Comparison of ENCODE assay signal across 8 cellular contexts in genomic region chr14:60092516-60092915, GRCh38. TPM values are rescaled to one million over a fixed set of nuclear protein-coding genes. Genes with fewer than 3 reads are reported as not detected.
DNase-seq lines count a peak whose midpoint lies in the region; ATAC-seq, FAIRE-seq and TF ChIP-seq lines count a peak whose summit lies in the region.

No MANE protein-coding gene starts in this region.

- no peaks in the 10 kb centered on the region for H3K9me3 ChIP-seq in CD4-positive, alpha-beta memory T cell (ENCODE audit: control insufficient read depth in 1 of 2, low read length in 2 of 2)
- H3K9me3 ChIP-seq in SK-N-SH (no peaks in the 10 kb centered on the region), colonic mucosa (no peaks in the 10 kb centered on the region), HepG2 (ENCODE audit: low read length) (no peaks in the 10 kb centered on the region)

- WGBS in SK-N-SH (ENCODE audit: low lambda C conversion rate), result 2% methylated on average over 14 of the region's 14 CpGs
- 1% methylated on average over 14 of the region's 14 CpGs for WGBS in HepG2 (ENCODE audit: low lambda C conversion rate)

- peaks cover 10% of the 10 kb centered on the region for H3F3A ChIP-seq in SK-N-SH (replicated peaks; ENCODE audit: insufficient read depth)

- CTCF ChIA-PET in CD4-positive, alpha-beta memory T cell (lab: Charles Lee; ENCODE audit: partially characterized antibody), result interaction anchor here (0.7 to 1.7 kb wide), 3 partner anchors 55 to 75 kb away, joined by 3 to 7 read pairs (median 3); partner anchors contain the start of gene DHRS7
- CTCF ChIA-PET in SK-N-SH (lab: Yijun Ruan, JAX) (interaction anchor here (1.2 to 2.3 kb wide), 2 partner anchors 92 to 128 kb away, joined by 6 to 8 read pairs; no protein-coding TSS in a partner anchor), HepG2 (lab: Yijun Ruan, JAX; ENCODE audit: low intra/inter-chr PET ratio, low total read pairs) (no interaction called here)

- intact Hi-C loops in CD4-positive, alpha-beta memory T cell (cut with micrococcal nuclease), result loop anchor here (2.0 kb wide), 1 partner anchor 60 kb away; no protein-coding TSS in a partner anchor
- intact Hi-C loops in colonic mucosa (cut with DNase I), result loop anchor here (10.0 kb wide), 1 partner anchor 72 kb away; the partner anchor contains the start of gene DHRS7
- intact Hi-C loops in HepG2 (cut with micrococcal nuclease; ENCODE audit: unreplicated experiment), result loop anchor here (2.0 kb wide), 1 partner anchor 156 kb away; the partner anchor contains the start of gene PPM1A

- no peaks in the 10 kb centered on the region for H3K9me2 ChIP-seq in SK-N-SH

- H3K4me2 ChIP-seq in SK-N-SH (peak overlapping the region; percentile 75), HepG2 (ENCODE audit: low read depth, low read length) (peak overlapping the region; percentile 93)

- ATAC-seq in HG03354 (IDR thresholded peaks at IDR 0.05; ENCODE audit: poor library complexity, severe bottlenecking, unreplicated experiment) (peak; percentile 15), HepG2 (peak; percentile 48), HG03095 (IDR thresholded peaks at IDR 0.05; ENCODE audit: unreplicated experiment) (no peak), HG02610 (IDR thresholded peaks at IDR 0.05; ENCODE audit: unreplicated experiment) (no peak)

- no peaks in the 10 kb centered on the region for H3K27me3 Mint-ChIP-seq in CD4-positive, alpha-beta memory T cell

- no peaks in the 10 kb centered on the region for H3K27me3 ChIP-seq in CD4-positive, alpha-beta memory T cell (ENCODE audit: insufficient read depth, low read length)
- H3K27me3 ChIP-seq in SK-N-SH (ENCODE audit: insufficient read depth) (no peaks in the 10 kb centered on the region), colonic mucosa (no peaks in the 10 kb centered on the region), HepG2 (ENCODE audit: control insufficient read depth in 1 of 2, insufficient read depth in 2 of 2, low read length in 2 of 2) (peaks cover 0 to 3% of the 10 kb centered on the region in 2 experiments; a peak in 1 of 5 replicates)

- TSS peak; percentile 60 for BruUV-seq in HepG2 (replicated peaks; lab: Mats Ljungman, UMichigan)

- peaks cover 34% of the 10 kb centered on the region for H3K4me1 ChIP-seq in CD4-positive, alpha-beta memory T cell (ENCODE audit: insufficient read depth, low read length)
- H3K4me1 ChIP-seq in SK-N-SH (ENCODE audit: control insufficient read depth in 1 of 2, insufficient read depth in 2 of 2, low read depth in 1 of 2, low read length in 1 of 2) (peaks cover 4 to 24% of the 10 kb centered on the region in 2 experiments; a peak in 3 of 4 replicates), colonic mucosa (peaks cover 4% of the 10 kb centered on the region), HepG2 (ENCODE audit: insufficient read depth, low read length) (peaks cover 33% of the 10 kb centered on the region)

- H2AFZ ChIP-seq in SK-N-SH (ENCODE audit: low read depth), result peak overlapping the region; percentile 59
- H2AFZ ChIP-seq in HepG2 (ENCODE audit: low read length), result peak overlapping the region; percentile 61

- H3K27ac ChIP-seq in CD4-positive, alpha-beta memory T cell (ENCODE audit: low read depth, low read length), result peak overlapping the region; percentile 99
- peak overlapping the region; percentile 99 for H3K27ac ChIP-seq in SK-N-SH (ENCODE audit: low read depth in 2 of 2, low read length in 1 of 2)
- H3K27ac ChIP-seq in colonic mucosa, result peak overlapping the region; percentile 99
- peak overlapping the region; percentile 98 for H3K27ac ChIP-seq in HepG2 (ENCODE audit: extremely low read length, insufficient read depth, low read length)
- H3K27ac ChIP-seq in substantia nigra (ENCODE audit: low read depth, low read length, poor library complexity, severe bottlenecking), result peak overlapping the region; percentile 94

- H3K36me3 ChIP-seq in CD4-positive, alpha-beta memory T cell (ENCODE audit: insufficient read depth, low read length), result peaks cover 4% of the 10 kb centered on the region
- peaks cover 7 to 9% of the 10 kb centered on the region in 2 experiments for H3K36me3 ChIP-seq in SK-N-SH (replicated peaks in 1 of 2; ENCODE audit: control insufficient read depth in 1 of 2, insufficient read depth in 2 of 2, low read length in 1 of 2)
- H3K36me3 ChIP-seq in colonic mucosa, result no peaks in the 10 kb centered on the region
- peaks cover 1 to 5% of the 10 kb centered on the region in 2 experiments; a peak in 3 of 5 replicates for H3K36me3 ChIP-seq in HepG2 (replicated peaks in 1 of 2; ENCODE audit: control insufficient read depth in 1 of 2, insufficient read depth in 2 of 2, low read length in 2 of 2)

- in situ Hi-C loops in HepG2 (cut with HindIII; ENCODE audit: extremely low pct_ligation_motif_present, low pct_unique_long_range_greater_than_20kb), result loop anchor here (5.0 kb wide), 1 partner anchor 155 kb away; the partner anchor contains the start of gene PPM1A

- H4K20me1 ChIP-seq in SK-N-SH (ENCODE audit: insufficient read depth) (no peaks in the 10 kb centered on the region), HepG2 (ENCODE audit: insufficient read depth, low read length) (no peaks in the 10 kb centered on the region)

- no peak for FAIRE-seq in HepG2 (lab: Jason Lieb, UNC)

- H3K79me2 ChIP-seq in SK-N-SH (ENCODE audit: insufficient read depth), result peaks cover 52% of the 10 kb centered on the region
- peaks cover 53% of the 10 kb centered on the region for H3K79me2 ChIP-seq in HepG2 (ENCODE audit: insufficient read depth, low read length)

- POLR2A ChIA-PET in CD4-positive, alpha-beta memory T cell (lab: Charles Lee; ENCODE audit: partially characterized antibody), result interaction anchor here (0.7 to 6.0 kb wide), 14 partner anchors 10 to 239 kb away, joined by 3 to 78 read pairs (median 4); partner anchors contain the start of genes DHRS7 and PPM1A
- POLR2A ChIA-PET in SK-N-SH (lab: Yijun Ruan, JAX), result interaction anchor here (0.6 to 1.8 kb wide), 4 partner anchors 68 to 91 kb away, joined by 3 to 16 read pairs (median 4); partner anchors contain the start of gene DHRS7
- POLR2A ChIA-PET in HepG2 (lab: Yijun Ruan, JAX), result interaction anchor here (0.7 to 1.8 kb wide), 6 partner anchors 14 to 608 kb away, joined by 3 to 18 read pairs (median 4); partner anchors contain the start of genes DHRS7, JKAMP, L3HYPDH and PPM1A

- H3K4me3 ChIP-seq in CD4-positive, alpha-beta memory T cell (ENCODE audit: low read length in 2 of 2), result peak overlapping the region; percentile 66 to 71
- H3K4me3 ChIP-seq in SK-N-SH (ENCODE audit: low read depth in 2 of 2, low read length in 1 of 2) (peak overlapping the region; percentile 68 to 94), colonic mucosa (peak overlapping the region; percentile 48), HepG2 (replicated peaks in 1 of 3; ENCODE audit: insufficient read depth in 1 of 3, low read depth in 2 of 3, low read length in 3 of 3) (peak overlapping the region; percentile 84 to 95 (median 90))

- DNase-seq in CD4-positive, alpha-beta memory T cell, result peak in 1 of 5 donors; percentile 30
- DNase-seq in SK-N-SH (peak; percentile 38), colonic mucosa (peak; percentile 35), HepG2 (ENCODE audit: low spot score) (peak; percentile 39), substantia nigra (lab: John Stamatoyannopoulos, UW) (peak in 6 of 49 donors; percentile 4 to 36 (median 17))

- H3K4me3 Mint-ChIP-seq in CD4-positive, alpha-beta memory T cell, result peak overlapping the region; percentile 90 to 98 (median 92)

- no peak for TF ChIP-seq EP300 in SK-N-SH (IDR thresholded peaks at IDR 0.05; ENCODE audit: borderline replicate concordance in 1 of 2, low read depth in 1 of 2, low read length in 1 of 2)
- TF ChIP-seq EP300 in HepG2 (IDR thresholded peaks at IDR 0.05; ENCODE audit: low read depth in 2 of 2, low read length in 2 of 2), result no peak
- TF ChIP-seq EP300 in HepG2 (CRISPR knock-in tag; IDR thresholded peaks at IDR 0.05; ENCODE audit: borderline replicate concordance), result no peak

- TF ChIP-seq RAD21 in SK-N-SH (IDR thresholded peaks at IDR 0.05; ENCODE audit: low read length) (no peak), HepG2 (CRISPR knock-in tag; IDR thresholded peaks at IDR 0.05) (no peak)

- H3K9ac ChIP-seq in SK-N-SH (peak overlapping the region; percentile 93), colonic mucosa (ENCODE audit: low read depth in 2 of 2, low read length in 2 of 2) (peak overlapping the region; percentile 84 to 96), HepG2 (ENCODE audit: insufficient read depth, low read depth, low read length) (peak overlapping the region; percentile 95)

- no peak for TF ChIP-seq POLR2A in HepG2 (IDR thresholded peaks at IDR 0.05; ENCODE audit: insufficient read depth in 1 of 2, low read depth in 2 of 2, low read length in 2 of 2)

- H3K9me3 Mint-ChIP-seq in CD4-positive, alpha-beta memory T cell, result no peaks in the 10 kb centered on the region

- no peak for TF ChIP-seq CTCF in SK-N-SH (IDR thresholded peaks at IDR 0.05)
- no peak for TF ChIP-seq CTCF in colonic mucosa (IDR thresholded peaks at IDR 0.05)
- no peak for TF ChIP-seq CTCF in HepG2 (CRISPR knock-in tag; IDR thresholded peaks at IDR 0.05)

- H3K4me1 Mint-ChIP-seq in CD4-positive, alpha-beta memory T cell, result peaks cover 29 to 55% (median 39%) of the 10 kb centered on the region in 4 donors

- H3K36me3 Mint-ChIP-seq in CD4-positive, alpha-beta memory T cell, result peaks cover 6 to 29% of the 10 kb centered on the region in 2 donors

- H3K27ac Mint-ChIP-seq in CD4-positive, alpha-beta memory T cell, result peak overlapping the region; percentile 95 to 100 (median 97)

RNA-seq across cellular contexts. Expression of gene PCNX4, which starts 0.8 kb away (rescaled TPM):
- total RNA-seq in CD4-positive, alpha-beta memory T cell, result 10 to 100 TPM; 41.5 to 53.0 TPM
- 10 to 100 TPM; 13.5 to 19.0 TPM for polyA plus RNA-seq in CD4-positive, alpha-beta memory T cell
- polyA plus RNA-seq in SK-N-SH (2012; rRNA removed) (21.1 and 26.3 TPM in 2 replicates), HepG2 (2011; rRNA removed) (21.0 and 28.6 TPM in 2 replicates)
- polyA plus RNA-seq in SK-N-SH (2012; cell fraction: cytosol; rRNA removed), result 35.5 and 43.3 TPM in 2 replicates
- 32.2 and 42.3 TPM in 2 replicates for polyA plus RNA-seq in SK-N-SH (2012; cell fraction: nucleus; rRNA removed)
- total RNA-seq in colonic mucosa (10 to 100 TPM; 19.7 to 23.6 TPM), HepG2 (2016; rRNA removed; fragmentation: Illumina TruSeq; extraction: Trizol) (30.0 and 43.0 TPM in 2 replicates)
- total RNA-seq in HepG2 (2016; cell fraction: cytosol; rRNA removed; fragmentation: Illumina TruSeq; extraction: Trizol; ENCODE audit: low read depth), result 19.6 and 24.9 TPM in 2 replicates
- 33.4 and 40.0 TPM in 2 replicates for total RNA-seq in HepG2 (2016; cell fraction: insoluble cytoplasmic fraction; rRNA removed; fragmentation: Illumina TruSeq; extraction: Trizol)
- 31.6 and 37.0 TPM in 2 replicates for total RNA-seq in HepG2 (2016; cell fraction: membrane; rRNA removed; fragmentation: Illumina TruSeq; extraction: Trizol)
- total RNA-seq in HepG2 (2016; cell fraction: nucleus; rRNA removed; fragmentation: Illumina TruSeq; extraction: Trizol), result 55.1 and 58.5 TPM in 2 replicates
- polyA plus RNA-seq in HepG2 (2011; cell fraction: cytosol; rRNA removed), result 14.9 and 22.6 TPM in 2 replicates
- 41.6 and 44.6 TPM in 2 replicates for polyA plus RNA-seq in HepG2 (2011; cell fraction: nucleus; rRNA removed)
- polyA plus RNA-seq in HepG2 (2012), result 10.7 and 17.0 TPM in 2 replicates
- polyA plus RNA-seq in HepG2 (2016; cell fraction: cytosol; fragmentation: Illumina TruSeq; extraction: Trizol; ENCODE audit: low read depth), result 1.3 and 1.4 TPM in 2 replicates
- 28.1 and 29.8 TPM in 2 replicates for polyA plus RNA-seq in HepG2 (2016; cell fraction: insoluble cytoplasmic fraction; fragmentation: Illumina TruSeq; extraction: Trizol; ENCODE audit: low read depth)
- polyA plus RNA-seq in HepG2 (2016; cell fraction: membrane; fragmentation: Illumina TruSeq; extraction: Trizol; ENCODE audit: low read depth), result 5.9 and 6.1 TPM in 2 replicates
- 62.1 and 73.2 TPM in 2 replicates for polyA plus RNA-seq in HepG2 (2016; cell fraction: nucleus; fragmentation: Illumina TruSeq; extraction: Trizol; ENCODE audit: insufficient read depth, low read depth)
- polyA minus RNA-seq in HepG2 (2011; rRNA and poly(A)+ RNA removed; ENCODE audit: low replicate concordance), result 62.6 and 74.0 TPM in 2 replicates
- polyA minus RNA-seq in HepG2 (2011; cell fraction: cytosol; rRNA and poly(A)+ RNA removed), result 18.1 and 18.8 TPM in 2 replicates
- 105 and 123 TPM in 2 replicates for polyA minus RNA-seq in HepG2 (2011; cell fraction: nucleus; rRNA and poly(A)+ RNA removed)

Comparison
In these comparisons a context has a peak if more than half of its experiments do, and no peak if none do; other contexts are left out.
1. ATAC-seq: peak in HG03354 (single experiment) and HepG2 (single experiment); none in HG03095 (single experiment) and HG02610 (single experiment).
2. Peak in every context shown above with its lines, with median percentiles within 50 percentile points of each other: H3K27ac ChIP-seq, H3K4me3 ChIP-seq and H3K9ac ChIP-seq.